ENCODE assay signal across 1 cellular context in genomic region chr1:25517476-25518394, GRCh38.
TF ChIP-seq lines count a peak whose summit lies in the region.

No MANE protein-coding gene starts in this region.

TF ChIP-seq in IMR-90, 13 proteins besides CTCF, POLR2A, EP300 and RAD21:
- TF ChIP-seq FOS (IDR thresholded peaks at IDR 0.05; ENCODE audit: low read depth, low read length) (no peak), CEBPB (IDR thresholded peaks at IDR 0.05; ENCODE audit: low read depth, low read length) (no peak), CHD1 (IDR thresholded peaks at IDR 0.05; ENCODE audit: low read depth, low read length) (no peak), RCOR1 (IDR thresholded peaks at IDR 0.05; ENCODE audit: insufficient replicate concordance, low read length) (no peak), MXI1 (IDR thresholded peaks at IDR 0.05; ENCODE audit: borderline replicate concordance, low read depth, low read length) (no peak), SMC3 (IDR thresholded peaks at IDR 0.05; ENCODE audit: low read depth, low read length) (no peak), NFE2L2 (IDR thresholded peaks at IDR 0.05; ENCODE audit: low read depth, low read length) (no peak), MAFK (IDR thresholded peaks at IDR 0.05; ENCODE audit: low read depth, low read length) (no peak), MAZ (IDR thresholded peaks at IDR 0.05; ENCODE audit: borderline replicate concordance, low read depth, low read length) (no peak), BHLHE40 (IDR thresholded peaks at IDR 0.05; ENCODE audit: low read depth, low read length) (no peak), RFX5 (IDR thresholded peaks at IDR 0.05; ENCODE audit: low read depth, low read length) (no peak)
- TF ChIP-seq, protein P1, sequence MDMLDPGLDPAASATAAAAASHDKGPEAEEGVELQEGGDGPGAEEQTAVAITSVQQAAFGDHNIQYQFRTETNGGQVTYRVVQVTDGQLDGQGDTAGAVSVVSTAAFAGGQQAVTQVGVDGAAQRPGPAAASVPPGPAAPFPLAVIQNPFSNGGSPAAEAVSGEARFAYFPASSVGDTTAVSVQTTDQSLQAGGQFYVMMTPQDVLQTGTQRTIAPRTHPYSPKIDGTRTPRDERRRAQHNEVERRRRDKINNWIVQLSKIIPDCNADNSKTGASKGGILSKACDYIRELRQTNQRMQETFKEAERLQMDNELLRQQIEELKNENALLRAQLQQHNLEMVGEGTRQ (IDR thresholded peaks at IDR 0.05; ENCODE audit: low read depth, low read length), result no peak
- TF ChIP-seq, protein P2, sequence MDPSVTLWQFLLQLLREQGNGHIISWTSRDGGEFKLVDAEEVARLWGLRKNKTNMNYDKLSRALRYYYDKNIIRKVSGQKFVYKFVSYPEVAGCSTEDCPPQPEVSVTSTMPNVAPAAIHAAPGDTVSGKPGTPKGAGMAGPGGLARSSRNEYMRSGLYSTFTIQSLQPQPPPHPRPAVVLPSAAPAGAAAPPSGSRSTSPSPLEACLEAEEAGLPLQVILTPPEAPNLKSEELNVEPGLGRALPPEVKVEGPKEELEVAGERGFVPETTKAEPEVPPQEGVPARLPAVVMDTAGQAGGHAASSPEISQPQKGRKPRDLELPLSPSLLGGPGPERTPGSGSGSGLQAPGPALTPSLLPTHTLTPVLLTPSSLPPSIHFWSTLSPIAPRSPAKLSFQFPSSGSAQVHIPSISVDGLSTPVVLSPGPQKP (IDR thresholded peaks at IDR 0.05; ENCODE audit: borderline replicate concordance, low read depth, low read length), result no peak
TF ChIP-seq in IMR-90: peak in this region for 0.
